In genomic region chr5:150164640-150165039, GRCh38 we compare ENCODE assay signal across 14 cellular contexts. TPM values are rescaled to one million over a fixed set of nuclear protein-coding genes. Genes with fewer than 3 reads are reported as not detected.
DNase-seq lines count a peak whose midpoint lies in the region; ATAC-seq and TF ChIP-seq lines count a peak whose summit lies in the region.
"Had no signal": no experiment of that assay in that cellular context is flagged by ENCODE, and none has a peak within 500 bp of the region (broad histone marks: within the 10 kb centered on the region; RNA-seq: fewer than 3 reads in every experiment).

No MANE protein-coding gene starts in this region.

- peaks cover 64% of the 10 kb centered on the region for H3K4me1 Mint-ChIP-seq in nephron

- 50 to 75% methylated on average over 3 to 4 of the region's 4 CpGs for WGBS in tibial nerve, 2 donors

- H3K4me1 ChIP-seq in duodenal mucosa (ENCODE audit: control insufficient read depth in 1 of 2, insufficient read depth in 2 of 2, low read length in 2 of 2) (peaks cover 54 to 60% of the 10 kb centered on the region in 2 donors), tibial nerve (peaks cover 0 to 65% (median 4%) of the 10 kb centered on the region in 4 donors)

- H3K4me3 ChIP-seq in duodenal mucosa (ENCODE audit: low read depth in 1 of 2, low read length in 2 of 2) (no peak overlapping the region), tibial nerve (no peak overlapping the region)

- peak overlapping the region in 1 of 3 experiments; percentile 1 for H3K4me3 Mint-ChIP-seq in nephron
- H3K4me3 Mint-ChIP-seq: activated CD8-positive, alpha-beta memory T cell treated with anti-CD3 and anti-CD28 coated beads, Interleukin-2, amount 10 ng/mL, durations not matched to agents 7 days and 5 days; IgD-negative memory B cell had no signal

- TF ChIP-seq EP300 in tibial nerve (IDR thresholded peaks at IDR 0.05): peak in 1 of 2 donors; percentile 54

- POLR2A ChIA-PET in RWPE1 (lab: Yijun Ruan, JAX; ENCODE audit: low non-redundant PET): no interaction called here

- DNase-seq in RWPE1 (ENCODE audit: low spot score) (no peak), tibial nerve (ENCODE audit: low spot score in 2 of 2) (no peak), ureter (ENCODE audit: low spot score) (no peak), NOMO-1 treated with DMSO at 0.1 percent for 48 hours (lab: John Stamatoyannopoulos, UW; ENCODE audit: unreplicated experiment) (no peak)
- DNase-seq: activated CD8-positive, alpha-beta memory T cell treated with anti-CD3 and anti-CD28 coated beads, Interleukin-2, amount 10 ng/mL, durations not matched to agents 7 days and 5 days; CD8-positive, alpha-beta memory T cell; NCI-H1436 treated with DMSO at 0.1 percent for 48 hours; NCI-H69; occipital lobe; stimulated activated CD4-positive, alpha-beta T cell treated with anti-CD3 and anti-CD28 coated beads, Interleukin-2, amount 100 ng/mL, for 24 hours had no signal

- H3K36me3 ChIP-seq in duodenal mucosa (ENCODE audit: control insufficient read depth in 1 of 2, insufficient read depth in 2 of 2, low read length in 2 of 2) (no peaks in the 10 kb centered on the region), tibial nerve (no peaks in the 10 kb centered on the region)

- CTCF ChIA-PET in RWPE1 (lab: Yijun Ruan, JAX): interaction anchor here (0.6 to 1.5 kb wide), 3 partner anchors 54 to 186 kb away, joined by 3 to 9 read pairs (median 4); no protein-coding TSS in a partner anchor

- H3K27ac ChIP-seq in RWPE1 (peak overlapping the region; percentile 3), duodenal mucosa (ENCODE audit: low read depth, low read length) (peak overlapping the region; percentile 5), tibial nerve (peak overlapping the region in 3 of 4 donors; percentile 64 to 73 (median 70))

- no peak for TF ChIP-seq CTCF in RWPE1 (conservative IDR thresholded peaks at IDR 0.05; ENCODE audit: low read depth)
- TF ChIP-seq CTCF in nephron (IDR thresholded peaks at IDR 0.05; ENCODE audit: unreplicated experiment in 3 of 3): no peak
- TF ChIP-seq CTCF in tibial nerve (IDR thresholded peaks at IDR 0.05): no peak

- no peaks in the 10 kb centered on the region for H3K9me3 Mint-ChIP-seq in nephron
- H3K9me3 Mint-ChIP-seq: CD8-positive, alpha-beta memory T cell; IgD-negative memory B cell had no signal

- H3K27me3 ChIP-seq in duodenal mucosa (ENCODE audit: control insufficient read depth in 1 of 2, insufficient read depth in 2 of 2, low read length in 2 of 2) (peaks cover 4 to 6% of the 10 kb centered on the region in 2 donors), tibial nerve (peaks cover 0 to 16% of the 10 kb centered on the region in 2 donors)

- peaks cover 30% of the 10 kb centered on the region for H3K27me3 Mint-ChIP-seq in nephron (ENCODE audit: low read depth)

- H3K27ac Mint-ChIP-seq in nephron: peak overlapping the region; percentile 76 to 88 (median 77)
- H3K27ac Mint-ChIP-seq: IgD-negative memory B cell had no signal

- peak overlapping the region; percentile 27 to 56 for H3K9ac ChIP-seq in duodenal mucosa (ENCODE audit: low read depth in 1 of 2, low read length in 2 of 2)

- no peaks in the 10 kb centered on the region for H3K36me3 Mint-ChIP-seq in nephron (ENCODE audit: low read depth)
- H3K36me3 Mint-ChIP-seq: activated CD8-positive, alpha-beta memory T cell treated with anti-CD3 and anti-CD28 coated beads, Interleukin-2, amount 10 ng/mL, durations not matched to agents 7 days and 5 days; CD8-positive, alpha-beta memory T cell; IgD-negative memory B cell had no signal

- H3K9me3 ChIP-seq in duodenal mucosa (ENCODE audit: control insufficient read depth in 1 of 2, low read length in 2 of 2): no peaks in the 10 kb centered on the region
- no peaks in the 10 kb centered on the region for H3K9me3 ChIP-seq in tibial nerve

- no peak for ATAC-seq in HG03025 (IDR thresholded peaks at IDR 0.05; ENCODE audit: low FRiP score, unreplicated experiment)
- ATAC-seq: activated CD8-positive, alpha-beta memory T cell treated with anti-CD3 and anti-CD28 coated beads, Interleukin-2, amount 10 ng/mL, durations not matched to agents 7 days and 5 days had no signal

- TF ChIP-seq POLR2A in tibial nerve (IDR thresholded peaks at IDR 0.05): no peak

RNA-seq across cellular contexts. Expression of gene CDX1, which starts 1.9 kb away (rescaled TPM):
- total RNA-seq in tibial nerve (1 to 10 TPM in 1 of 4 donors, under 1 TPM in 1, not detected in 2; 0.22 to 2.5 TPM), ureter (not detected)
- total RNA-seq: activated CD8-positive, alpha-beta memory T cell treated with anti-CD3 and anti-CD28 coated beads, Interleukin-2, amount 10 ng/mL, durations not matched to agents 7 days and 5 days; CD8-positive, alpha-beta memory T cell; occipital lobe had no signal

RNA-seq across cellular contexts. Expression of gene PDGFRB, which starts 9.0 kb away (rescaled TPM):
- total RNA-seq in tibial nerve (100 to 1,000 TPM; 171 to 354 (median 217) TPM), ureter (108 TPM)

RNA-seq across cellular contexts. Expression of gene SLC6A7, which starts 25.2 kb away (rescaled TPM):
- total RNA-seq in tibial nerve: not detected
- total RNA-seq in ureter: 0.10 TPM
- total RNA-seq: activated CD8-positive, alpha-beta memory T cell treated with anti-CD3 and anti-CD28 coated beads, Interleukin-2, amount 10 ng/mL, durations not matched to agents 7 days and 5 days; CD8-positive, alpha-beta memory T cell had no signal

Comparison
In these comparisons a context has a peak if more than half of its experiments do, and no peak if none do; other contexts are left out.
1. H3K27ac ChIP-seq: peak in every context shown above with its lines; median percentile 70 in tibial nerve; 5 in duodenal mucosa; 3 in RWPE1.